Comparison of ENCODE assay signal across 1 cellular context in the genomic region with DNA sequence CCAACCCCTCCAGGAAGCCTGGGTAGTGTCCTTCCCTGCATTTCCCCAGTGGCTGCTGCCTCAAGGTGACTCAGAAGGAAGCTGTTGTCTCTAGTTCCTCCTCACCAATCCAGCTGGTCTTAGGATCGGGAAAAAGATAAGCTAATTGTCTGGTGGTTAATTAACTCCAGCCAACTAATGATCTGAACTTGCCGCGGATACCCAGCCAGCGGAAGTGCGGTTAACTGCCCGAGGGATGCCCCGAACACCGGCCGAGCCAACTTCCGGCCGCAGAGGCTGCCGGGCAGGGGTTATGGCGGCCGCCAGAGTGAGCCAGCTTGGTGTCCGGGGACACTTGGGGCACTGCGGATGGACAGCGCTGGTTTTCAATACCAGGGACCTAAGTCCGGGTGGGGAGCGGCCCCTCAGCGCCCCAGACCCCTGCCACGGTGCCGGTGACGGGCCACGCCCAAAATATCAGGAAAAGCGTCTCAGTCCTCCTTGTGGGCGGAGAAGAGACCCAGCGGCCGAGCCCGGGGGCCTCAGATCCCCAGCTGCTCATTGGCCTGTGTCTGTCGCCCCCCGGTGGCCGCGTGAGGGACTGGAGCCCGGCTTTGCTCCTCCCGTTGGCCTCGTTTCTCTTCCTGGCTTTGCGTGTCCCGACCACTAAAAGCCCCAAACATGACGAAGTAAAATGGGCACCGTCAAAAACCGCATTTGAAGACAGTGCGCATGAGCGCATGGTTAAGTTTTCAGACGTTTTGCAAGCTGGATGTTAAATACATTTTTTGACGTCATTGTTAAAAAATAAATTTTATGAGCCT.
TF ChIP-seq lines count a peak whose summit lies in the region.

No MANE protein-coding gene starts in this region.

TF ChIP-seq in HepG2, 621 proteins besides CTCF, POLR2A, EP300 and RAD21 (continued from another document and continues in another):
- TF ChIP-seq, protein P1, sequence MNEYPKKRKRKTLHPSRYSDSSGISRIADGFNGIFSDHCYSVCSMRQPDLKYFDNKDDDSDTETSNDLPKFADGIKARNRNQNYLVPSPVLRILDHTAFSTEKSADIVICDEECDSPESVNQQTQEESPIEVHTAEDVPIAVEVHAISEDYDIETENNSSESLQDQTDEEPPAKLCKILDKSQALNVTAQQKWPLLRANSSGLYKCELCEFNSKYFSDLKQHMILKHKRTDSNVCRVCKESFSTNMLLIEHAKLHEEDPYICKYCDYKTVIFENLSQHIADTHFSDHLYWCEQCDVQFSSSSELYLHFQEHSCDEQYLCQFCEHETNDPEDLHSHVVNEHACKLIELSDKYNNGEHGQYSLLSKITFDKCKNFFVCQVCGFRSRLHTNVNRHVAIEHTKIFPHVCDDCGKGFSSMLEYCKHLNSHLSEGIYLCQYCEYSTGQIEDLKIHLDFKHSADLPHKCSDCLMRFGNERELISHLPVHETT (CRISPR knock-in tag; conservative IDR thresholded peaks at IDR 0.05), result peak; percentile 27; the same call in 1 of the 2 replicates
- TF ChIP-seq, protein P2, sequence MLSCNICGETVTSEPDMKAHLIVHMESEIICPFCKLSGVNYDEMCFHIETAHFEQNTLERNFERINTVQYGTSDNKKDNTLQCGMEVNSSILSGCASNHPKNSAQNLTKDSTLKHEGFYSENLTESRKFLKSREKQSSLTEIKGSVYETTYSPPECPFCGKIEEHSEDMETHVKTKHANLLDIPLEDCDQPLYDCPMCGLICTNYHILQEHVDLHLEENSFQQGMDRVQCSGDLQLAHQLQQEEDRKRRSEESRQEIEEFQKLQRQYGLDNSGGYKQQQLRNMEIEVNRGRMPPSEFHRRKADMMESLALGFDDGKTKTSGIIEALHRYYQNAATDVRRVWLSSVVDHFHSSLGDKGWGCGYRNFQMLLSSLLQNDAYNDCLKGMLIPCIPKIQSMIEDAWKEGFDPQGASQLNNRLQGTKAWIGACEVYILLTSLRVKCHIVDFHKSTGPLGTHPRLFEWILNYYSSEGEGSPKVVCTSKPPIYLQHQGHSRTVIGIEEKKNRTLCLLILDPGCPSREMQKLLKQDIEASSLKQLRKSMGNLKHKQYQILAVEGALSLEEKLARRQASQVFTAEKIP (CRISPR knock-in tag; IDR thresholded peaks at IDR 0.05; ENCODE audit: borderline replicate concordance), result no peak
- TF ChIP-seq ZNF678 (CRISPR knock-in tag; IDR thresholded peaks at IDR 0.05) (0 out of 2 replicates have a peak, but pooled peaks have one; percentile 29), SRSF9 (IDR thresholded peaks at IDR 0.05; ENCODE audit: borderline replicate concordance, insufficient read depth, low read depth, low read length, poor library complexity, severe bottlenecking) (no peak), ZNF800 (CRISPR knock-in tag; IDR thresholded peaks at IDR 0.05) (no peak; the same call in 1 of the 2 replicates), ZNF546 (CRISPR knock-in tag; conservative IDR thresholded peaks at IDR 0.05) (peak; percentile 89; the same call in 1 of the 2 replicates), ZNF574 (CRISPR knock-in tag; IDR thresholded peaks at IDR 0.05) (peak; percentile 95), BRD4 (CRISPR knock-in tag; IDR thresholded peaks at IDR 0.05) (peak; percentile 90), TEAD3 (CRISPR knock-in tag; optimal IDR thresholded peaks at IDR 0.05; ENCODE audit: borderline replicate concordance) (peak; percentile 70), NR2F2 (IDR thresholded peaks at IDR 0.05; ENCODE audit: borderline replicate concordance, low read depth) (peak; percentile 46; the same call in 1 of the 2 replicates), ZNF652 (CRISPR knock-in tag; IDR thresholded peaks at IDR 0.05; ENCODE audit: borderline replicate concordance, low read depth) (no peak), HMGA1 (CRISPR knock-in tag; conservative IDR thresholded peaks at IDR 0.05) (no peak), ZNF879 (CRISPR knock-in tag; IDR thresholded peaks at IDR 0.05) (no peak), ZNF513 (CRISPR knock-in tag; conservative IDR thresholded peaks at IDR 0.05) (no peak), ZNF780A (CRISPR knock-in tag; IDR thresholded peaks at IDR 0.05) (no peak), SUZ12 (IDR thresholded peaks at IDR 0.05; ENCODE audit: low read depth, low read length) (no peak), JUN (CRISPR knock-in tag; IDR thresholded peaks at IDR 0.05) (no peak), ELF1 (CRISPR knock-in tag; IDR thresholded peaks at IDR 0.05) (peak; percentile 73), ATRX (CRISPR knock-in tag; IDR thresholded peaks at IDR 0.05; ENCODE audit: borderline replicate concordance) (no peak), ZNF343 (CRISPR knock-in tag; IDR thresholded peaks at IDR 0.05) (0 out of 2 replicates have a peak, but pooled peaks have one; percentile 30), SOX5 (CRISPR knock-in tag; IDR thresholded peaks at IDR 0.05; ENCODE audit: borderline replicate concordance) (0 out of 2 replicates have a peak, but pooled peaks have one; percentile 29), ZFP36L1 (CRISPR knock-in tag; IDR thresholded peaks at IDR 0.05) (0 out of 2 replicates have a peak, but pooled peaks have one; percentile 48), GTF3A (CRISPR knock-in tag; conservative IDR thresholded peaks at IDR 0.05) (no peak), ZSCAN9 (CRISPR knock-in tag; IDR thresholded peaks at IDR 0.05; ENCODE audit: borderline replicate concordance) (peak; percentile 71; the same call in 1 of the 2 replicates), TBX3 (IDR thresholded peaks at IDR 0.05; ENCODE audit: borderline replicate concordance) (no peak), ZNF17 (CRISPR knock-in tag; IDR thresholded peaks at IDR 0.05) (no peak), HNF4A (CRISPR knock-in tag; IDR thresholded peaks at IDR 0.05) (no peak), JUND (CRISPR knock-in tag; IDR thresholded peaks at IDR 0.05) (peak; percentile 13; the same call in 1 of the 2 replicates), CEBPB (IDR thresholded peaks at IDR 0.05; ENCODE audit: borderline replicate concordance, low read depth, low read length) (no peak), ELF4 (CRISPR knock-in tag; IDR thresholded peaks at IDR 0.05; ENCODE audit: borderline replicate concordance) (peak; percentile 76), KMT2A (CRISPR knock-in tag; IDR thresholded peaks at IDR 0.05) (no peak), ZNF629 (CRISPR knock-in tag; conservative IDR thresholded peaks at IDR 0.05) (no peak), ZNF350 (CRISPR knock-in tag; IDR thresholded peaks at IDR 0.05; ENCODE audit: borderline replicate concordance, low read depth) (peak; percentile 77), NCOA1 (CRISPR knock-in tag; IDR thresholded peaks at IDR 0.05) (peak; percentile 74), FOXJ3 (CRISPR knock-in tag; IDR thresholded peaks at IDR 0.05; ENCODE audit: borderline replicate concordance) (peak; percentile 48; the same call in 1 of the 2 replicates), ZBTB14 (CRISPR knock-in tag; IDR thresholded peaks at IDR 0.05) (peak; percentile 26; the same call in 1 of the 2 replicates), CBFB (CRISPR knock-in tag; IDR thresholded peaks at IDR 0.05) (peak; percentile 82; the same call in 1 of the 2 replicates), NRL (CRISPR knock-in tag; IDR thresholded peaks at IDR 0.05; ENCODE audit: borderline replicate concordance) (peak; percentile 81; the same call in 1 of the 2 replicates)
- TF ChIP-seq, protein P3, sequence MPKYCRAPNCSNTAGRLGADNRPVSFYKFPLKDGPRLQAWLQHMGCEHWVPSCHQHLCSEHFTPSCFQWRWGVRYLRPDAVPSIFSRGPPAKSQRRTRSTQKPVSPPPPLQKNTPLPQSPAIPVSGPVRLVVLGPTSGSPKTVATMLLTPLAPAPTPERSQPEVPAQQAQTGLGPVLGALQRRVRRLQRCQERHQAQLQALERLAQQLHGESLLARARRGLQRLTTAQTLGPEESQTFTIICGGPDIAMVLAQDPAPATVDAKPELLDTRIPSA (CRISPR knock-in tag; IDR thresholded peaks at IDR 0.05; ENCODE audit: borderline replicate concordance), result no peak
- TF ChIP-seq, protein P4, sequence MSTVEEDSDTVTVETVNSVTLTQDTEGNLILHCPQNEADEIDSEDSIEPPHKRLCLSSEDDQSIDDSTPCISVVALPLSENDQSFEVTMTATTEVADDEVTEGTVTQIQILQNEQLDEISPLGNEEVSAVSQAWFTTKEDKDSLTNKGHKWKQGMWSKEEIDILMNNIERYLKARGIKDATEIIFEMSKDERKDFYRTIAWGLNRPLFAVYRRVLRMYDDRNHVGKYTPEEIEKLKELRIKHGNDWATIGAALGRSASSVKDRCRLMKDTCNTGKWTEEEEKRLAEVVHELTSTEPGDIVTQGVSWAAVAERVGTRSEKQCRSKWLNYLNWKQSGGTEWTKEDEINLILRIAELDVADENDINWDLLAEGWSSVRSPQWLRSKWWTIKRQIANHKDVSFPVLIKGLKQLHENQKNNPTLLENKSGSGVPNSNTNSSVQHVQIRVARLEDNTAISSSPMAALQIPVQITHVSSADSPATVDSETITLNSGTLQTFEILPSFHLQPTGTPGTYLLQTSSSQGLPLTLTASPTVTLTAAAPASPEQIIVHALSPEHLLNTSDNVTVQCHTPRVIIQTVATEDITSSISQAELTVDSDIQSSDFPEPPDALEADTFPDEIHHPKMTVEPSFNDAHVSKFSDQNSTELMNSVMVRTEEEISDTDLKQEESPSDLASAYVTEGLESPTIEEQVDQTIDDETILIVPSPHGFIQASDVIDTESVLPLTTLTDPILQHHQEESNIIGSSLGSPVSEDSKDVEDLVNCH (CRISPR knock-in tag; IDR thresholded peaks at IDR 0.05), result no peak
- TF ChIP-seq, protein P5, sequence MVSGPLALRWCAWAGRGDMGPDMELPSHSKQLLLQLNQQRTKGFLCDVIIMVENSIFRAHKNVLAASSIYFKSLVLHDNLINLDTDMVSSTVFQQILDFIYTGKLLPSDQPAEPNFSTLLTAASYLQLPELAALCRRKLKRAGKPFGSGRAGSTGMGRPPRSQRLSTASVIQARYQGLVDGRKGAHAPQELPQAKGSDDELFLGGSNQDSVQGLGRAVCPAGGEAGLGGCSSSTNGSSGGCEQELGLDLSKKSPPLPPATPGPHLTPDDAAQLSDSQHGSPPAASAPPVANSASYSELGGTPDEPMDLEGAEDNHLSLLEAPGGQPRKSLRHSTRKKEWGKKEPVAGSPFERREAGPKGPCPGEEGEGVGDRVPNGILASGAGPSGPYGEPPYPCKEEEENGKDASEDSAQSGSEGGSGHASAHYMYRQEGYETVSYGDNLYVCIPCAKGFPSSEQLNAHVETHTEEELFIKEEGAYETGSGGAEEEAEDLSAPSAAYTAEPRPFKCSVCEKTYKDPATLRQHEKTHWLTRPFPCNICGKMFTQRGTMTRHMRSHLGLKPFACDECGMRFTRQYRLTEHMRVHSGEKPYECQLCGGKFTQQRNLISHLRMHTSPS (CRISPR knock-in tag; IDR thresholded peaks at IDR 0.05; ENCODE audit: low read depth), result no peak
- TF ChIP-seq, protein P6, sequence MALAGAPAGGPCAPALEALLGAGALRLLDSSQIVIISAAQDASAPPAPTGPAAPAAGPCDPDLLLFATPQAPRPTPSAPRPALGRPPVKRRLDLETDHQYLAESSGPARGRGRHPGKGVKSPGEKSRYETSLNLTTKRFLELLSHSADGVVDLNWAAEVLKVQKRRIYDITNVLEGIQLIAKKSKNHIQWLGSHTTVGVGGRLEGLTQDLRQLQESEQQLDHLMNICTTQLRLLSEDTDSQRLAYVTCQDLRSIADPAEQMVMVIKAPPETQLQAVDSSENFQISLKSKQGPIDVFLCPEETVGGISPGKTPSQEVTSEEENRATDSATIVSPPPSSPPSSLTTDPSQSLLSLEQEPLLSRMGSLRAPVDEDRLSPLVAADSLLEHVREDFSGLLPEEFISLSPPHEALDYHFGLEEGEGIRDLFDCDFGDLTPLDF (CRISPR knock-in tag; IDR thresholded peaks at IDR 0.05), result no peak
